ENCODE assay signal across 8 cellular contexts in the genomic region with DNA sequence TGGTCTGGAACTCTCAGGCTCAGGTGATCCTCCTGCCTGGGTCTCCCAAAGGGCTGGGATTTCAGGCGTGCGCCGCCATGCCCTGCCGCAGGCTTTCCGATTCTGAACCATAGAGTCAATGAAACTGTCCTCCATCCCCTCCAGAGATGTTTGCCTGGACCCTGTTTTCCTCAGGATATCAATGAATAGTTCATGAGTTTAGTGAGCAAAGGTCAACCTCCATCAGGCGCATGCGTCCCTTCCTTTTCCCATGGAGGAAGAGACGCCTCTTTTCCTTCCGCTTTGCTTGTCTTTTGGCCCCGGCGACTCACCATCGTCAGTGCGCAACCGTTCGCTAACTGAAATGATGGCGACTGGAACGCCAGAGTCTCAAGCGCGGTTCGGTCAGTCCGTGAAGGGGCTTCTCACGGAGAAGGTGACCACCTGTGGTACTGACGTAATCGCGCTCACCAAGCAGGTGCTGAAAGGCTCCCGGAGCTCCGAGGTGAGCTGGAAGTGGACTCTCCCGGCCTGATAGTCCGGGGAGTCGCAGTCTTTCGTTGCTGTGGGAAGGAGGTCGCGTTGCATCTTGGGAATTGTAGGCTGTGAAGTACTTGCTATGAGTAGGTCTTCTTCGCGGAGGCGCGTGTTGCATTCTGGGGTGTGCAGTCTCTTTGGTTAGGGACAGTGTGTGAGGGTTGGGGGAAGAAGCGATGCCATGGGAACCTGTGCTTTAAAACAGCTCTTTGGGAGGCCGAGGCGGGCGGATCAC. TPM values are rescaled to one million over a fixed set of nuclear protein-coding genes. Genes with fewer than 3 reads are reported as not detected.
A peak's percentile ranks its signal among the peaks of the same experiment; 100 is the strongest.
DNase-seq lines count a peak whose midpoint lies in the region; ATAC-seq and TF ChIP-seq lines count a peak whose summit lies in the region.

A gene with protein sequence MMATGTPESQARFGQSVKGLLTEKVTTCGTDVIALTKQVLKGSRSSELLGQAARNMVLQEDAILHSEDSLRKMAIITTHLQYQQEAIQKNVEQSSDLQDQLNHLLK (plus strand): TSS at position 316 of the 751 bp plus-strand sequence. CDS start 28 bp downstream, at position 344.

- H3K4me1 Mint-ChIP-seq in GM23338, result peaks cover 13% of the 10 kb centered on the region
- peaks cover 16% of the 10 kb centered on the region for H3K4me1 Mint-ChIP-seq in activated T-helper 2 cell treated with anti-CD3 and anti-CD28 coated beads, Interferon-gamma antibody, Interleukin-2, Interleukin-4, amounts not matched to agents 10 μg/mL and 5 μg/mL and 100 μg/mL, durations not matched to agents 14 hours and 24 hours and 36 hours (ENCODE audit: low read depth)
- peaks cover 16 to 19% of the 10 kb centered on the region in 2 donors for H3K4me1 Mint-ChIP-seq in natural killer cell

- H3K27ac Mint-ChIP-seq in GM23338 (peak within 1 kb of the TSS; percentile 98), natural killer cell (peak within 1 kb of the TSS; percentile 94 to 98)
- peak within 1 kb of the TSS; percentile 96 for H3K27ac Mint-ChIP-seq in activated T-helper 2 cell treated with anti-CD3 and anti-CD28 coated beads, Interferon-gamma antibody, Interleukin-2, Interleukin-4, amounts not matched to agents 10 μg/mL and 5 μg/mL and 100 μg/mL, durations not matched to agents 14 hours and 24 hours and 36 hours

- H3K4me2 ChIP-seq in DOHH2 (ENCODE audit: low read length) (peak within 1 kb of the TSS; percentile 66), GM23338 (peak within 1 kb of the TSS; percentile 73)

- peak within 1 kb of the TSS; percentile 55 for H3K27ac ChIP-seq in DOHH2 (ENCODE audit: low read depth, low read length)
- peak within 1 kb of the TSS; percentile 81 for H3K27ac ChIP-seq in GM23338 (ENCODE audit: low read depth)

- H3K36me3 Mint-ChIP-seq in GM23338 (ENCODE audit: low read depth) (no peaks in the 10 kb centered on the region), natural killer cell (no peaks in the 10 kb centered on the region)
- H3K36me3 Mint-ChIP-seq in activated T-helper 2 cell treated with anti-CD3 and anti-CD28 coated beads, Interferon-gamma antibody, Interleukin-2, Interleukin-4, amounts not matched to agents 10 μg/mL and 5 μg/mL and 100 μg/mL, durations not matched to agents 14 hours and 24 hours and 36 hours (ENCODE audit: low read depth), result no peaks in the 10 kb centered on the region

- H3F3A ChIP-seq in DOHH2 (ENCODE audit: control insufficient read depth, insufficient read depth) (no peaks in the 10 kb centered on the region), GM23338 (replicated peaks; ENCODE audit: low read depth) (0 out of 2 replicates have a peak, but pooled peaks cover 3% of the 10 kb centered on the region)

- H4K20me1 ChIP-seq in DOHH2 (ENCODE audit: control insufficient read depth, insufficient read depth, low read depth, low read length) (no peaks in the 10 kb centered on the region), GM23338 (replicated peaks; ENCODE audit: insufficient read depth) (no peaks in the 10 kb centered on the region)

- DNase-seq in GM23338 (ENCODE audit: low spot score) (peak; percentile 99), LHCN-M2 (ENCODE audit: low read depth) (peak; percentile 97), RPMI8226 (peak; percentile 90), fibroblast of peridontal ligament (ENCODE audit: extremely low read depth) (peak; percentile 97), natural killer cell (peak; percentile 77)
- peak; percentile 86 for DNase-seq in activated T-helper 2 cell treated with anti-CD3 and anti-CD28 coated beads, Interferon-gamma antibody, Interleukin-2, Interleukin-4, amounts not matched to agents 10 μg/mL and 5 μg/mL and 100 μg/mL, durations not matched to agents 14 hours and 24 hours and 36 hours (ENCODE audit: low spot score)
- peak; percentile 87 for DNase-seq in stimulated activated naive CD4-positive, alpha-beta T cell treated with Interleukin-2 at 50 U/mL for 16 hours (lab: John Stamatoyannopoulos, UW)

- H3K4me3 ChIP-seq in DOHH2 (ENCODE audit: low read length) (peak within 1 kb of the TSS; percentile 90), GM23338 (peak within 1 kb of the TSS; percentile 58)

- H3K9me2 ChIP-seq in DOHH2 (replicated peaks; ENCODE audit: control insufficient read depth, low read length) (no peaks in the 10 kb centered on the region), GM23338 (ENCODE audit: insufficient read depth) (no peaks in the 10 kb centered on the region)

- H3K27me3 Mint-ChIP-seq in GM23338 (ENCODE audit: insufficient read depth, low read depth, poor library complexity) (peaks cover 10% of the 10 kb centered on the region), natural killer cell (ENCODE audit: low read depth in 2 of 2) (no peaks in the 10 kb centered on the region)
- H3K27me3 Mint-ChIP-seq in activated T-helper 2 cell treated with anti-CD3 and anti-CD28 coated beads, Interferon-gamma antibody, Interleukin-2, Interleukin-4, amounts not matched to agents 10 μg/mL and 5 μg/mL and 100 μg/mL, durations not matched to agents 14 hours and 24 hours and 36 hours (ENCODE audit: low read depth), result no peaks in the 10 kb centered on the region

- ATAC-seq in GM23338, result peak; percentile 98
- ATAC-seq in natural killer cell, result peak; percentile 98 to 100 (median 99)

- no peaks in the 10 kb centered on the region for H3K27me3 ChIP-seq in DOHH2 (ENCODE audit: control insufficient read depth, low read length)
- no peaks in the 10 kb centered on the region for H3K27me3 ChIP-seq in GM23338 (ENCODE audit: insufficient read depth)

- intact Hi-C loops in activated T-helper 2 cell treated with anti-CD3 and anti-CD28 coated beads, Interferon-gamma antibody, Interleukin-2, Interleukin-4, amounts not matched to agents 10 μg/mL and 5 μg/mL and 100 μg/mL, durations not matched to agents 14 hours and 24 hours and 36 hours (cut with micrococcal nuclease), result loop anchor here (1.0 kb wide), 2 partner anchors 64 to 352 kb away; a partner anchor contains a TSS
- intact Hi-C loops in natural killer cell (cut with micrococcal nuclease), result loop anchor here (1.0 kb wide), 1 partner anchor 111 kb away; a partner anchor contains a TSS

- H3K4me1 ChIP-seq in DOHH2 (ENCODE audit: control insufficient read depth, low read length) (peaks cover 7% of the 10 kb centered on the region), GM23338 (ENCODE audit: insufficient read depth) (peaks cover 9% of the 10 kb centered on the region; the same call in 1 of the 2 replicates)

- H2AFZ ChIP-seq in GM23338, result peak within 1 kb of the TSS; percentile 48; the same call in 1 of the 2 replicates

- TF ChIP-seq CTCF in DOHH2 (IDR thresholded peaks at IDR 0.05; ENCODE audit: low read depth, low read length, poor library complexity, severe bottlenecking) (no peak), GM23338 (conservative IDR thresholded peaks at IDR 0.05; ENCODE audit: low read depth in 2 of 2) (no peak), natural killer cell (IDR thresholded peaks at IDR 0.05) (no peak)

- H3K9me3 Mint-ChIP-seq in GM23338 (no peaks in the 10 kb centered on the region), natural killer cell (no peaks in the 10 kb centered on the region)
- H3K9me3 Mint-ChIP-seq in activated T-helper 2 cell treated with anti-CD3 and anti-CD28 coated beads, Interferon-gamma antibody, Interleukin-2, Interleukin-4, amounts not matched to agents 10 μg/mL and 5 μg/mL and 100 μg/mL, durations not matched to agents 14 hours and 24 hours and 36 hours, result no peaks in the 10 kb centered on the region

- H3K36me3 ChIP-seq in DOHH2 (ENCODE audit: control insufficient read depth, low read length) (no peaks in the 10 kb centered on the region), GM23338 (ENCODE audit: insufficient read depth) (no peaks in the 10 kb centered on the region)

- H3K79me2 ChIP-seq in DOHH2 (ENCODE audit: control insufficient read depth, low read length) (peaks cover 28% of the 10 kb centered on the region), GM23338 (replicated peaks; ENCODE audit: insufficient read depth) (no peaks in the 10 kb centered on the region)

- H3K4me3 Mint-ChIP-seq in GM23338, result peak within 1 kb of the TSS; percentile 95
- peak within 1 kb of the TSS; percentile 93 for H3K4me3 Mint-ChIP-seq in activated T-helper 2 cell treated with anti-CD3 and anti-CD28 coated beads, Interferon-gamma antibody, Interleukin-2, Interleukin-4, amounts not matched to agents 10 μg/mL and 5 μg/mL and 100 μg/mL, durations not matched to agents 14 hours and 24 hours and 36 hours (ENCODE audit: low read depth)
- H3K4me3 Mint-ChIP-seq in natural killer cell, result peak within 1 kb of the TSS; percentile 99

- no peaks in the 10 kb centered on the region for H3K9me3 ChIP-seq in DOHH2 (ENCODE audit: control insufficient read depth, insufficient read depth, low read length)

TF ChIP-seq in GM23338, 12 proteins besides CTCF, POLR2A, EP300 and RAD21 (continues in another document):
- no peak for TF ChIP-seq NANOG (IDR thresholded peaks at IDR 0.05; ENCODE audit: borderline replicate concordance)
- TF ChIP-seq JUNB (IDR thresholded peaks at IDR 0.05; ENCODE audit: unreplicated experiment), result peak; percentile 33
- TF ChIP-seq STAT1 (IDR thresholded peaks at IDR 0.05; ENCODE audit: unreplicated experiment), result no peak
- no peak for TF ChIP-seq ZNF114 (CRISPR knock-in tag; IDR thresholded peaks at IDR 0.05)
- TF ChIP-seq ZNF331 (CRISPR knock-in tag; IDR thresholded peaks at IDR 0.05; ENCODE audit: low read depth), result no peak

RNA-seq across cellular contexts. Expression of the gene that starts here (rescaled TPM):
- total RNA-seq in GM23338 (2014; rRNA removed; shearing (Covaris generic)), result 5.6 and 6.0 TPM in 2 replicates
- 7.8 and 9.0 TPM in 2 replicates for polyA plus RNA-seq in GM23338 (2016; fragmentation: Nextera tagmentation; extraction: Ambion mirVana)
- total RNA-seq in LHCN-M2 (2014; rRNA removed), result 23.4 and 31.3 TPM in 2 replicates
- polyA plus RNA-seq in LHCN-M2 (2012), result 14.4 TPM
- total RNA-seq in activated T-helper 2 cell treated with anti-CD3 and anti-CD28 coated beads, Interferon-gamma antibody, Interleukin-2, Interleukin-4, amounts not matched to agents 10 μg/mL and 5 μg/mL and 100 μg/mL, durations not matched to agents 14 hours and 24 hours and 36 hours, result 10.4 and 10.7 TPM in 2 replicates
- 10 to 100 TPM in 2 of 3 donors, 1 to 10 TPM in 1; 9.7 to 18.9 (median 15.4) TPM for total RNA-seq in natural killer cell

Comparison
In these comparisons a context has a peak if more than half of its experiments do, and no peak if none do; other contexts are left out.
1. Peak in every context shown above with its lines: DNase-seq, ATAC-seq, H3K4me3 ChIP-seq and H3K27ac ChIP-seq.